2 cellular contexts compared by ENCODE assay signal in the genomic region with DNA sequence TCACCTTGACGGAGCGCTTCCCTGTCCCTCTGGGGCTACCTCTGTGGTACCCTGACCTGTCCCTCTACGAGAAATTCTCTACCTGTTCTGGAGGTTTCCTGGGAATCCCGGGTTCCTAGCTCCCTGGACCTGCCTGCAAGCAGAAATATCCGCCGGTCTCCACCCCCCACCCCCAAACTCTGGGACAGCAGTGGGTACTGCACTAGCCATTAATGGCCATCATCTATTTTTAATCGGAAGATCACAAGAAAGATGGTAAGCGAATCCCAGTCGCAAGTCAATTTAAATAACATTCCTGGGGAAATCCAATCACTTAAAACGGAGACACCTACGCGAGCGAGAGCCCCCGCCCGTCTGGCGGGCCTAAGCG.
TF ChIP-seq lines count a peak whose summit lies in the region.

No MANE protein-coding gene starts in this region.

TF ChIP-seq in SK-N-SH, 30 proteins besides CTCF, POLR2A, EP300 and RAD21 (continued from another document):
- TF ChIP-seq, protein P1, sequence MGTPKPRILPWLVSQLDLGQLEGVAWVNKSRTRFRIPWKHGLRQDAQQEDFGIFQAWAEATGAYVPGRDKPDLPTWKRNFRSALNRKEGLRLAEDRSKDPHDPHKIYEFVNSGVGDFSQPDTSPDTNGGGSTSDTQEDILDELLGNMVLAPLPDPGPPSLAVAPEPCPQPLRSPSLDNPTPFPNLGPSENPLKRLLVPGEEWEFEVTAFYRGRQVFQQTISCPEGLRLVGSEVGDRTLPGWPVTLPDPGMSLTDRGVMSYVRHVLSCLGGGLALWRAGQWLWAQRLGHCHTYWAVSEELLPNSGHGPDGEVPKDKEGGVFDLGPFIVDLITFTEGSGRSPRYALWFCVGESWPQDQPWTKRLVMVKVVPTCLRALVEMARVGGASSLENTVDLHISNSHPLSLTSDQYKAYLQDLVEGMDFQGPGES (IDR thresholded peaks at IDR 0.05; ENCODE audit: low read depth, low read length): no peak
- TF ChIP-seq MEF2A (IDR thresholded peaks at IDR 0.05; ENCODE audit: borderline replicate concordance, low read depth): no peak
- TF ChIP-seq, protein P2, sequence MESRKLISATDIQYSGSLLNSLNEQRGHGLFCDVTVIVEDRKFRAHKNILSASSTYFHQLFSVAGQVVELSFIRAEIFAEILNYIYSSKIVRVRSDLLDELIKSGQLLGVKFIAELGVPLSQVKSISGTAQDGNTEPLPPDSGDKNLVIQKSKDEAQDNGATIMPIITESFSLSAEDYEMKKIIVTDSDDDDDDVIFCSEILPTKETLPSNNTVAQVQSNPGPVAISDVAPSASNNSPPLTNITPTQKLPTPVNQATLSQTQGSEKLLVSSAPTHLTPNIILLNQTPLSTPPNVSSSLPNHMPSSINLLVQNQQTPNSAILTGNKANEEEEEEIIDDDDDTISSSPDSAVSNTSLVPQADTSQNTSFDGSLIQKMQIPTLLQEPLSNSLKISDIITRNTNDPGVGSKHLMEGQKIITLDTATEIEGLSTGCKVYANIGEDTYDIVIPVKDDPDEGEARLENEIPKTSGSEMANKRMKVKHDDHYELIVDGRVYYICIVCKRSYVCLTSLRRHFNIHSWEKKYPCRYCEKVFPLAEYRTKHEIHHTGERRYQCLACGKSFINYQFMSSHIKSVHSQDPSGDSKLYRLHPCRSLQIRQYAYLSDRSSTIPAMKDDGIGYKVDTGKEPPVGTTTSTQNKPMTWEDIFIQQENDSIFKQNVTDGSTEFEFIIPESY (IDR thresholded peaks at IDR 0.05; ENCODE audit: borderline replicate concordance, low read depth): no peak
- TF ChIP-seq, protein P3, sequence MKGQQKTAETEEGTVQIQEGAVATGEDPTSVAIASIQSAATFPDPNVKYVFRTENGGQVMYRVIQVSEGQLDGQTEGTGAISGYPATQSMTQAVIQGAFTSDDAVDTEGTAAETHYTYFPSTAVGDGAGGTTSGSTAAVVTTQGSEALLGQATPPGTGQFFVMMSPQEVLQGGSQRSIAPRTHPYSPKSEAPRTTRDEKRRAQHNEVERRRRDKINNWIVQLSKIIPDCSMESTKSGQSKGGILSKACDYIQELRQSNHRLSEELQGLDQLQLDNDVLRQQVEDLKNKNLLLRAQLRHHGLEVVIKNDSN (IDR thresholded peaks at IDR 0.05; ENCODE audit: borderline replicate concordance, low read depth): no peak
- TF ChIP-seq NFIC (IDR thresholded peaks at IDR 0.05; ENCODE audit: borderline replicate concordance): no peak
- no peak for TF ChIP-seq TAF1 (IDR thresholded peaks at IDR 0.05; ENCODE audit: borderline replicate concordance, low read depth, low read length)
- no peak for TF ChIP-seq TEAD4 (IDR thresholded peaks at IDR 0.05; ENCODE audit: borderline replicate concordance, insufficient read depth)
- TF ChIP-seq, protein P4, sequence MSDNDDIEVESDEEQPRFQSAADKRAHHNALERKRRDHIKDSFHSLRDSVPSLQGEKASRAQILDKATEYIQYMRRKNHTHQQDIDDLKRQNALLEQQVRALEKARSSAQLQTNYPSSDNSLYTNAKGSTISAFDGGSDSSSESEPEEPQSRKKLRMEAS (IDR thresholded peaks at IDR 0.05; ENCODE audit: low read depth): no peak
- no peak for TF ChIP-seq EZH2phosphoT487 (IDR thresholded peaks at IDR 0.05; ENCODE audit: borderline replicate concordance, low read depth)

TF ChIP-seq in SK-N-SH treated with all-trans-retinoic acid at 6 μM for 48 hours, 23 proteins besides CTCF, POLR2A, EP300 and RAD21 (continued from another document):
- TF ChIP-seq, protein P5, sequence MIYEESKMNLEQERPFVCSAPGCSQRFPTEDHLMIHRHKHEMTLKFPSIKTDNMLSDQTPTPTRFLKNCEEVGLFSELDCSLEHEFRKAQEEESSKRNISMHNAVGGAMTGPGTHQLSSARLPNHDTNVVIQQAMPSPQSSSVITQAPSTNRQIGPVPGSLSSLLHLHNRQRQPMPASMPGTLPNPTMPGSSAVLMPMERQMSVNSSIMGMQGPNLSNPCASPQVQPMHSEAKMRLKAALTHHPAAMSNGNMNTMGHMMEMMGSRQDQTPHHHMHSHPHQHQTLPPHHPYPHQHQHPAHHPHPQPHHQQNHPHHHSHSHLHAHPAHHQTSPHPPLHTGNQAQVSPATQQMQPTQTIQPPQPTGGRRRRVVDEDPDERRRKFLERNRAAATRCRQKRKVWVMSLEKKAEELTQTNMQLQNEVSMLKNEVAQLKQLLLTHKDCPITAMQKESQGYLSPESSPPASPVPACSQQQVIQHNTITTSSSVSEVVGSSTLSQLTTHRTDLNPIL (CRISPR knock-in tag; IDR thresholded peaks at IDR 0.05; ENCODE audit: low read depth): no peak
- TF ChIP-seq RARB (CRISPR knock-in tag; IDR thresholded peaks at IDR 0.05) (no peak), ZC3H10 (CRISPR knock-in tag; IDR thresholded peaks at IDR 0.05) (no peak)
